11 cellular contexts compared by ENCODE assay signal in the genomic region with DNA sequence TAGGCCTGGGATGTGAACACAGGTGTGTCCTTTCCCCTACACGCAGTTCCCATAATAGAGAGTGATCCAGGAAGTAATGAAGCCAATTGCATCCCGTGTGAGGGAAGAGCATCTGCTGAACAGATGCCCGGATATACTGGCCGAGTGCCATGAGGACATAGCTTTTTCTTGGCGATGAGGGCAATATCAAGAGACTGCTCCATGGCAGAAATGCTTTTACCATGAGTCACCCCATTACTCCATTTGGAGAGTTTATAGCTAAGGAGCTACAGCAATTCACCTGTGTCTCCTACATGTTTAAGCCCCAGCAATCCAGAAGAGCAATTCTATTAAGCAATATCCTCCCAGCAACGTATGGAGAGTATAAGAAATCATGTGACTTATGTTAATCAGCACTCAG.
DNase-seq lines count a peak whose midpoint lies in the region; ATAC-seq and TF ChIP-seq lines count a peak whose summit lies in the region.
"Had no signal": no experiment of that assay in that cellular context is flagged by ENCODE, and none has a peak within 500 bp of the region (broad histone marks: within the 10 kb centered on the region; RNA-seq: fewer than 3 reads in every experiment).

No MANE protein-coding gene starts in this region.

- H3K9me3 ChIP-seq in BE2C (no peaks in the 10 kb centered on the region), adrenal gland (replicated peaks in 1 of 3) (no peaks in the 10 kb centered on the region)
- H3K9me3 ChIP-seq: heart left ventricle had no signal

- intact Hi-C loops in adrenal gland (cut with DNase I), result no loop called here

- WGBS in adrenal gland, 4 donors, result 22 to 35% (median 27%) methylated on average over 5 to 6 of the region's 6 CpGs

- H3K36me3 ChIP-seq in BE2C (no peaks in the 10 kb centered on the region), adrenal gland (replicated peaks in 1 of 2) (no peaks in the 10 kb centered on the region)
- H3K36me3 ChIP-seq: heart left ventricle had no signal

- no peak overlapping the region for H3K27ac ChIP-seq in adrenal gland
- H3K27ac ChIP-seq: heart left ventricle, skin epidermis had no signal

- TF ChIP-seq CTCF in BE2C (IDR thresholded peaks at IDR 0.05; ENCODE audit: low read depth, low read length), result no peak
- TF ChIP-seq CTCF in adrenal gland (IDR thresholded peaks at IDR 0.05), result no peak

- H3K4me1 ChIP-seq in BE2C (no peaks in the 10 kb centered on the region), adrenal gland (replicated peaks in 1 of 2) (peaks cover 7 to 13% of the 10 kb centered on the region in 2 donors)

- no peak for ATAC-seq in HG03457 (IDR thresholded peaks at IDR 0.05; ENCODE audit: unreplicated experiment)
- ATAC-seq in HG03354 (IDR thresholded peaks at IDR 0.05; ENCODE audit: poor library complexity, severe bottlenecking, unreplicated experiment), result no peak

- DNase-seq in BE2C (peak; percentile 59), M059J (ENCODE audit: low read depth) (peak; percentile 97), adrenal gland (peak; percentile 36 to 85 (median 74)), kidney tubule cell (ENCODE audit: low spot score) (peak; percentile 98), NCI-H82 treated with DMSO at 0.1 percent for 48 hours (lab: John Stamatoyannopoulos, UW; ENCODE audit: unreplicated experiment) (no peak)
- no peak for DNase-seq in activated CD4-positive, alpha-beta T cell treated with anti-CD3 and anti-CD28 coated beads for 48 hours
- DNase-seq: activated T-cell treated with anti-CD3 and anti-CD28 coated beads, Interleukin-2, amount 50 U/mL, for 24 hours had no signal

- no peaks in the 10 kb centered on the region for H3K27me3 ChIP-seq in BE2C
- H3K27me3 ChIP-seq in adrenal gland, result no peaks in the 10 kb centered on the region
- H3K27me3 ChIP-seq: heart left ventricle had no signal

- no peak overlapping the region for H3K4me3 ChIP-seq in BE2C (ENCODE audit: low read depth, low read length)
- H3K4me3 ChIP-seq in adrenal gland, result no peak overlapping the region
- H3K4me3 ChIP-seq: heart left ventricle, skin epidermis had no signal

- no peak for TF ChIP-seq POLR2A in adrenal gland (IDR thresholded peaks at IDR 0.05)

Comparison
In these comparisons a context has a peak if more than half of its experiments do, and no peak if none do; other contexts are left out.
1. DNase-seq: peak in BE2C (single experiment), M059J (single experiment), adrenal gland (7 of 7) and kidney tubule cell (single experiment); none in activated CD4-positive, alpha-beta T cell treated with anti-CD3 and anti-CD28 coated beads for 48 hours (single experiment) and NCI-H82 treated with DMSO at 0.1 percent for 48 hours (single experiment).